In genomic region chr15:89081878-89082277, GRCh38 we compare ENCODE assay signal across 20 cellular contexts. TPM values are rescaled to one million over a fixed set of nuclear protein-coding genes. Genes with fewer than 3 reads are reported as not detected.
DNase-seq lines count a peak whose midpoint lies in the region; ATAC-seq, FAIRE-seq and TF ChIP-seq lines count a peak whose summit lies in the region.
"Had no signal": no experiment of that assay in that cellular context is flagged by ENCODE, and none has a peak within 500 bp of the region (broad histone marks: within the 10 kb centered on the region; RNA-seq: fewer than 3 reads in every experiment).

No MANE protein-coding gene starts in this region.

- H2BK20ac ChIP-seq in H1 (ENCODE audit: low read length), result no peak overlapping the region

- CTCF ChIA-PET in HepG2 (lab: Yijun Ruan, JAX; ENCODE audit: low intra/inter-chr PET ratio, low total read pairs) (no interaction called here), H1 (lab: Charles Lee; ENCODE audit: partially characterized antibody) (interaction anchor here (1.0 kb wide), 1 partner anchor 89 kb away, joined by 4 read pairs; no protein-coding TSS in a partner anchor)

- no peak for TF ChIP-seq RAD21 in HepG2 (CRISPR knock-in tag; IDR thresholded peaks at IDR 0.05)
- peak; percentile 44 to 60 for TF ChIP-seq RAD21 in H1 (IDR thresholded peaks at IDR 0.05 in 1 of 2, conservative IDR thresholded peaks at IDR 0.05 in 1 of 2; ENCODE audit: low read depth in 2 of 2, low read length in 2 of 2)

- in situ Hi-C loops in HepG2 (cut with HindIII; ENCODE audit: extremely low pct_ligation_motif_present, low pct_unique_long_range_greater_than_20kb), result no loop called here

- H3K4ac ChIP-seq in H1 (replicated peaks; ENCODE audit: insufficient read length, low read depth, low read length), result no peak overlapping the region

- H3K23me2 ChIP-seq in H1 (ENCODE audit: low read depth, low read length), result no peaks in the 10 kb centered on the region

- H3K18ac ChIP-seq in H1 (ENCODE audit: extremely low read depth, low read length), result no peak overlapping the region

- H3K4me1 ChIP-seq in HepG2 (ENCODE audit: insufficient read depth, low read length) (peaks cover 49% of the 10 kb centered on the region), right lobe of liver (no peaks in the 10 kb centered on the region), H1 (replicated peaks in 1 of 4; ENCODE audit: control insufficient read depth in 3 of 4, insufficient read depth in 4 of 4, low read length in 3 of 4) (peaks cover under 1 to 3% (median 1%) of the 10 kb centered on the region in 4 experiments; a peak in 5 of 7 replicates)

- no peaks in the 10 kb centered on the region for H3K36me3 ChIP-seq in HepG2 (replicated peaks in 1 of 2; ENCODE audit: control insufficient read depth in 1 of 2, insufficient read depth in 2 of 2, low read length in 2 of 2)
- H3K36me3 ChIP-seq in right lobe of liver, result no peaks in the 10 kb centered on the region
- no peaks in the 10 kb centered on the region for H3K36me3 ChIP-seq in H1 (ENCODE audit: control insufficient read depth in 2 of 4, insufficient read depth in 4 of 4, low read length in 3 of 4)

- no peak overlapping the region for H3K23ac ChIP-seq in H1 (ENCODE audit: insufficient read length)

- no peaks in the 10 kb centered on the region for H3K9me3 ChIP-seq in HepG2 (ENCODE audit: low read length)
- no peaks in the 10 kb centered on the region for H3K9me3 ChIP-seq in right lobe of liver
- no peaks in the 10 kb centered on the region for H3K9me3 ChIP-seq in H1 (ENCODE audit: insufficient read depth in 2 of 2, low read depth in 1 of 2, low read length in 1 of 2)

- H4K5ac ChIP-seq in H1 (ENCODE audit: insufficient read length, low read depth, low read length), result no peak overlapping the region

- H2AK5ac ChIP-seq in H1 (ENCODE audit: low read depth, low read length), result no peak overlapping the region

- POLR2A ChIA-PET in HepG2 (lab: Yijun Ruan, JAX), result no interaction called here
- POLR2A ChIA-PET in H1 (lab: Charles Lee; ENCODE audit: partially characterized antibody), result no interaction called here

- no TSS peak for BruUV-seq in HepG2 (replicated peaks; lab: Mats Ljungman, UMichigan)

- H3K27ac ChIP-seq in HepG2 (ENCODE audit: extremely low read length, insufficient read depth, low read length), result no peak overlapping the region
- no peak overlapping the region for H3K27ac ChIP-seq in right lobe of liver
- no peak overlapping the region for H3K27ac ChIP-seq in H1 (ENCODE audit: low read depth, low read length)

- H3K9ac ChIP-seq in HepG2 (ENCODE audit: insufficient read depth, low read depth, low read length), result no peak overlapping the region
- H3K9ac ChIP-seq in H1 (replicated peaks in 1 of 4; ENCODE audit: extremely low read depth in 1 of 4, low read depth in 3 of 4, low read length in 3 of 4), result no peak overlapping the region

- TF ChIP-seq EP300 in HepG2 (IDR thresholded peaks at IDR 0.05; ENCODE audit: low read depth in 2 of 2, low read length in 2 of 2), result no peak
- no peak for TF ChIP-seq EP300 in HepG2 (CRISPR knock-in tag; IDR thresholded peaks at IDR 0.05; ENCODE audit: borderline replicate concordance)
- TF ChIP-seq EP300 in H1 (IDR thresholded peaks at IDR 0.05; ENCODE audit: borderline replicate concordance in 1 of 2, low read depth in 2 of 2, low read length in 2 of 2), result no peak

- no peak overlapping the region for H3K14ac ChIP-seq in H1 (ENCODE audit: insufficient read length)

- TF ChIP-seq CTCF in HepG2 (CRISPR knock-in tag; IDR thresholded peaks at IDR 0.05) (peak; percentile 44), right lobe of liver (IDR thresholded peaks at IDR 0.05) (no peak), H1 (IDR thresholded peaks at IDR 0.05; ENCODE audit: control extremely low read depth in 1 of 3, insufficient read depth in 1 of 3, low read depth in 1 of 3, low read length in 3 of 3) (peak in 2 of 3 experiments; percentile 31 to 39; a peak in 3 of 4 replicates)

- ATAC-seq in HepG2 (peak; percentile 55; the same call in 2 of the 3 replicates), right lobe of liver (no peak)

- FAIRE-seq in HepG2 (lab: Jason Lieb, UNC) (no peak), H1 (lab: Jason Lieb, UNC) (no peak)
- FAIRE-seq: GM12891, GM19239, H54, HTR-8/SVneo had no signal

- H4K8ac ChIP-seq in H1 (ENCODE audit: extremely low read depth, insufficient read depth, low read length), result no peak overlapping the region

- H3K4me3 ChIP-seq in HepG2 (replicated peaks in 1 of 3; ENCODE audit: insufficient read depth in 1 of 3, low read depth in 2 of 3, low read length in 3 of 3) (no peak overlapping the region), right lobe of liver (no peak overlapping the region), H1 (ENCODE audit: extremely low read depth in 1 of 4, insufficient read depth in 2 of 4, low read depth in 3 of 4, low read length in 4 of 4) (no peak overlapping the region)

- H4K20me1 ChIP-seq in HepG2 (ENCODE audit: insufficient read depth, low read length) (no peaks in the 10 kb centered on the region), H1 (replicated peaks in 1 of 2; ENCODE audit: control insufficient read depth in 1 of 2, insufficient read depth in 2 of 2, low read length in 2 of 2) (no peaks in the 10 kb centered on the region)

- no peak overlapping the region for H4K91ac ChIP-seq in H1 (replicated peaks; ENCODE audit: insufficient read length, low read length)

- H3K79me1 ChIP-seq in H1 (ENCODE audit: low read depth, low read length), result no peaks in the 10 kb centered on the region

- H3K79me2 ChIP-seq in HepG2 (ENCODE audit: insufficient read depth, low read length), result no peaks in the 10 kb centered on the region
- H3K79me2 ChIP-seq in H1 (ENCODE audit: control insufficient read depth in 1 of 2, insufficient read depth in 2 of 2, low read length in 2 of 2), result no peaks in the 10 kb centered on the region

- no peak overlapping the region for H2BK15ac ChIP-seq in H1 (ENCODE audit: low read length)

- TF ChIP-seq POLR2A in HepG2 (IDR thresholded peaks at IDR 0.05; ENCODE audit: insufficient read depth in 1 of 2, low read depth in 2 of 2, low read length in 2 of 2) (no peak), right lobe of liver (IDR thresholded peaks at IDR 0.05) (no peak), H1 (IDR thresholded peaks at IDR 0.05; ENCODE audit: control extremely low read depth in 1 of 2, low read depth in 2 of 2, low read length in 2 of 2) (no peak)

- no peak overlapping the region for H2BK5ac ChIP-seq in H1 (ENCODE audit: low read depth, low read length)

- no peak overlapping the region for H3K56ac ChIP-seq in H1 (replicated peaks; ENCODE audit: insufficient read length, low read depth, low read length)

- WGBS in HepG2 (ENCODE audit: low lambda C conversion rate), result 18% methylated on average over 1 of the region's 1 CpG
- 75% methylated on average over 1 of the region's 1 CpG for WGBS in right lobe of liver (ENCODE audit: insufficient coverage, low coverage, low lambda C conversion rate, missing lambda C conversion rate)
- WGBS in H1 (ENCODE audit: extremely low coverage in 1 of 2, insufficient coverage in 1 of 2, insufficient read length in 1 of 2, insufficient replicate concordance in 2 of 2, low coverage in 1 of 2, low lambda C conversion rate in 2 of 2, missing lambda C conversion rate in 1 of 2), 2 experiments, result 94% methylated on average over 1 of the region's 1 CpG; no CpG with 5 or more reads in 1 of the 2 experiments

- no peak overlapping the region for H3K4me2 ChIP-seq in HepG2 (ENCODE audit: low read depth, low read length)
- no peak overlapping the region for H3K4me2 ChIP-seq in H1 (ENCODE audit: insufficient read depth in 1 of 2, low read depth in 2 of 2, low read length in 2 of 2)

- DNase-seq in HepG2 (ENCODE audit: low spot score) (no peak), right lobe of liver (no peak), OCI-M1 (lab: John Stamatoyannopoulos, UW) (peak; percentile 5), H1 (ENCODE audit: low read depth in 1 of 2, low spot score in 2 of 2) (no peak), NCI-H748 treated with DMSO at 0.1 percent for 48 hours (lab: John Stamatoyannopoulos, UW) (no peak)
- no peak for DNase-seq in stimulated activated CD4-positive, alpha-beta T cell treated with anti-CD3 and anti-CD28 coated beads, Interleukin-4, amount 100 ng/mL, for 1 hour
- DNase-seq: C1 segment of cervical spinal cord; CD4-positive, CD25-positive, alpha-beta regulatory T cell; CD8-positive, alpha-beta memory T cell; COR-L47; DMS 273 treated with DMSO at 0.1 percent for 48 hours; DMS53; DND-41; EL; HCEC 1CT; HFFc6 had no signal

- H2AFZ ChIP-seq in HepG2 (ENCODE audit: low read length) (no peak overlapping the region), H1 (ENCODE audit: low read length) (no peak overlapping the region)

- no peak overlapping the region for H2BK12ac ChIP-seq in H1 (ENCODE audit: low read depth, low read length)

- intact Hi-C loops in HepG2 (cut with micrococcal nuclease; ENCODE audit: unreplicated experiment) (no loop called here), right lobe of liver (cut with DNase I) (no loop called here)

- no peaks in the 10 kb centered on the region for H3K27me3 ChIP-seq in HepG2 (ENCODE audit: control insufficient read depth in 1 of 2, insufficient read depth in 2 of 2, low read length in 2 of 2)
- H3K27me3 ChIP-seq in right lobe of liver, result no peaks in the 10 kb centered on the region
- H3K27me3 ChIP-seq in H1 (replicated peaks in 1 of 4; ENCODE audit: control insufficient read depth in 3 of 4, extremely low read depth in 1 of 4, insufficient read depth in 3 of 4, low read length in 3 of 4), result no peaks in the 10 kb centered on the region

- no peak overlapping the region for H2BK120ac ChIP-seq in H1 (replicated peaks; ENCODE audit: low read depth, low read length)

RNA-seq across cellular contexts. Expression of gene ABHD2, which starts 6.4 kb away (rescaled TPM):
- 12.2 and 22.4 TPM in 2 replicates for total RNA-seq in HepG2 (2016; rRNA removed; fragmentation: Illumina TruSeq; extraction: Trizol)
- total RNA-seq in HepG2 (2016; cell fraction: cytosol; rRNA removed; fragmentation: Illumina TruSeq; extraction: Trizol; ENCODE audit: low read depth), result 15.9 and 19.0 TPM in 2 replicates
- 10.3 and 18.8 TPM in 2 replicates for total RNA-seq in HepG2 (2016; cell fraction: insoluble cytoplasmic fraction; rRNA removed; fragmentation: Illumina TruSeq; extraction: Trizol)
- total RNA-seq in HepG2 (2016; cell fraction: membrane; rRNA removed; fragmentation: Illumina TruSeq; extraction: Trizol), result 6.0 and 7.4 TPM in 2 replicates
- 23.2 and 26.5 TPM in 2 replicates for total RNA-seq in HepG2 (2016; cell fraction: nucleus; rRNA removed; fragmentation: Illumina TruSeq; extraction: Trizol)
- 14.8 and 16.9 TPM in 2 replicates for polyA plus RNA-seq in HepG2 (2011; rRNA removed)
- 11.8 and 13.6 TPM in 2 replicates for polyA plus RNA-seq in HepG2 (2011; cell fraction: cytosol; rRNA removed)
- 11.3 and 12.7 TPM in 2 replicates for polyA plus RNA-seq in HepG2 (2011; cell fraction: nucleus; rRNA removed)
- 11.9 and 13.1 TPM in 2 replicates for polyA plus RNA-seq in HepG2 (2012)
- polyA plus RNA-seq in HepG2 (2016; cell fraction: cytosol; fragmentation: Illumina TruSeq; extraction: Trizol; ENCODE audit: low read depth), result 0.63 and 1.1 TPM in 2 replicates
- polyA plus RNA-seq in HepG2 (2016; cell fraction: insoluble cytoplasmic fraction; fragmentation: Illumina TruSeq; extraction: Trizol; ENCODE audit: low read depth), result 5.3 and 6.4 TPM in 2 replicates
- polyA plus RNA-seq in HepG2 (2016; cell fraction: membrane; fragmentation: Illumina TruSeq; extraction: Trizol; ENCODE audit: low read depth), result 0.93 and 1.0 TPM in 2 replicates
- 12.2 and 14.4 TPM in 2 replicates for polyA plus RNA-seq in HepG2 (2016; cell fraction: nucleus; fragmentation: Illumina TruSeq; extraction: Trizol; ENCODE audit: insufficient read depth, low read depth)
- 91.3 and 104 TPM in 2 replicates for polyA minus RNA-seq in HepG2 (2011; rRNA and poly(A)+ RNA removed; ENCODE audit: low replicate concordance)
- polyA minus RNA-seq in HepG2 (2011; cell fraction: cytosol; rRNA and poly(A)+ RNA removed), result 14.3 and 22.4 TPM in 2 replicates
- polyA minus RNA-seq in HepG2 (2011; cell fraction: nucleus; rRNA and poly(A)+ RNA removed), result 20.5 and 26.2 TPM in 2 replicates
- total RNA-seq in right lobe of liver, result 100 to 1,000 TPM; 136 to 392 (median 315) TPM
- total RNA-seq in H1 (2021; fragmentation: NEBNext Ultra II Directional; extraction: Animal tissue kit (Norgen Biotek cat#: 25700)), result 23.7 and 27.6 TPM in 2 replicates
- 9.1 and 9.7 TPM in 2 replicates for polyA plus RNA-seq in H1 (2011; rRNA removed)
- polyA plus RNA-seq in H1 (2011; cell fraction: cytosol; rRNA removed), result 11.2 TPM
- 16.6 TPM for polyA plus RNA-seq in H1 (2011; cell fraction: nucleus; rRNA removed)
- polyA plus RNA-seq in H1 (2012, experiment 1 of 2), result 9.4 to 15.8 TPM (median 15.5 TPM) in 4 replicates
- 1.7 TPM for polyA plus RNA-seq in H1 (2012, experiment 2 of 2)
- 13.6 TPM for polyA plus RNA-seq in H1 (2013, experiment 1 of 2)
- 16.3 TPM for polyA plus RNA-seq in H1 (2013, experiment 2 of 2)
- polyA minus RNA-seq in H1 (2011; rRNA and poly(A)+ RNA removed), result 78.4 and 110 TPM in 2 replicates
- 11.8 TPM for polyA minus RNA-seq in H1 (2011; cell fraction: cytosol; rRNA and poly(A)+ RNA removed)
- polyA minus RNA-seq in H1 (2011; cell fraction: nucleus; rRNA and poly(A)+ RNA removed), result 26.8 TPM

Comparison
In these comparisons a context has a peak if more than half of its experiments do, and no peak if none do; other contexts are left out.
1. CTCF ChIP-seq: peak in HepG2 (single experiment) and H1 (2 of 3); none in right lobe of liver (0 of 4).
2. Of the 41 proteins assayed by ChIP-seq in both HepG2 and H1: peak only in HepG2: none; only in H1: RAD21; in both: CTCF; in neither: 39.